In genomic region chr12:104494816-104495158, GRCh38 we compare ENCODE assay signal across 8 cellular contexts. TPM values are rescaled to one million over a fixed set of nuclear protein-coding genes. Genes with fewer than 3 reads are reported as not detected.
DNase-seq lines count a peak whose midpoint lies in the region; ATAC-seq, FAIRE-seq and TF ChIP-seq lines count a peak whose summit lies in the region.

No MANE protein-coding gene starts in this region.

- TF ChIP-seq POLR2A in GM12878 (IDR thresholded peaks at IDR 0.05; ENCODE audit: low read depth, low read length) = no peak

- H3K4me2 ChIP-seq in GM12878 (ENCODE audit: control insufficient read depth, insufficient read depth) (peak overlapping the region; percentile 82), skeletal muscle satellite cell (ENCODE audit: low read length) (peak overlapping the region; percentile 76)

- H3K9me3 ChIP-seq in GM12878 (replicated peaks; ENCODE audit: control insufficient read depth, insufficient read depth, low read length) (no peaks in the 10 kb centered on the region), skeletal muscle satellite cell (replicated peaks; ENCODE audit: low read length) (no peaks in the 10 kb centered on the region)

- POLR2A ChIA-PET in GM12878 (lab: Charles Lee) = interaction anchor here (1.1 to 1.8 kb wide), 9 partner anchors 13 to 42 kb away, joined by 3 to 8 read pairs (median 4); no protein-coding TSS in a partner anchor

- H3K36me3 ChIP-seq in GM12878 (ENCODE audit: control insufficient read depth in 2 of 2, insufficient read depth in 2 of 2, low read length in 1 of 2) = peaks cover 0 to 2% of the 10 kb centered on the region in 2 experiments; a peak in 1 of 4 replicates
- no peaks in the 10 kb centered on the region for H3K36me3 ChIP-seq in skeletal muscle satellite cell (ENCODE audit: insufficient read depth, low read length)

- SMC1A ChIA-PET in GM12878 (lab: Charles Lee; ENCODE audit: uncharacterized antibody, unreplicated experiment) = interaction anchor here (0.7 to 6.1 kb wide), 17 partner anchors 11 to 558 kb away, joined by 3 to 51 read pairs (median 4); no protein-coding TSS in a partner anchor

- H3K9ac ChIP-seq in GM12878 (ENCODE audit: control insufficient read depth, insufficient read depth, low read length) (peak overlapping the region; percentile 35), skeletal muscle satellite cell (ENCODE audit: low read depth, low read length) (peak overlapping the region; percentile 44)

- TF ChIP-seq RAD21 in GM12878 (IDR thresholded peaks at IDR 0.05; ENCODE audit: insufficient read depth, low read depth, low read length) = no peak

- ATAC-seq in GM18909 (IDR thresholded peaks at IDR 0.05; ENCODE audit: poor library complexity, unreplicated experiment) (peak; percentile 28), HG03066 (IDR thresholded peaks at IDR 0.05; ENCODE audit: low read depth, unreplicated experiment) (peak; percentile 54), GM12878 (peak; percentile 70), HG02571 (IDR thresholded peaks at IDR 0.05; ENCODE audit: unreplicated experiment) (no peak)

- peak; percentile 47 for DNase-seq in GM12878 (ENCODE audit: low read depth, low spot score)
- DNase-seq in NCI-H774 (lab: John Stamatoyannopoulos, UW) = no peak
- no peak for DNase-seq in GM19238 (ENCODE audit: insufficient read length, low spot score)
- no peak for DNase-seq in DMS153 (lab: John Stamatoyannopoulos, UW)

- peaks cover 61% of the 10 kb centered on the region for H3K79me2 ChIP-seq in GM12878 (ENCODE audit: control insufficient read depth, insufficient read depth, low read length)

- H2AFZ ChIP-seq in GM12878 (ENCODE audit: control insufficient read depth, low read depth, low read length) = peak overlapping the region; percentile 38

- H3K4me3 ChIP-seq in GM12878 = peak overlapping the region; percentile 57; the same call in 1 of the 2 replicates
- peak overlapping the region; percentile 48 for H3K4me3 ChIP-seq in skeletal muscle satellite cell (ENCODE audit: low read length)

- peak overlapping the region; percentile 83 for H3K27ac ChIP-seq in GM12878 (ENCODE audit: control insufficient read depth, insufficient read depth)

- no peaks in the 10 kb centered on the region for H4K20me1 ChIP-seq in GM12878 (ENCODE audit: control insufficient read depth, insufficient read depth)

- H3K4me1 ChIP-seq in GM12878 (ENCODE audit: control insufficient read depth, insufficient read depth, low read length) (peaks cover 52% of the 10 kb centered on the region), skeletal muscle satellite cell (ENCODE audit: control insufficient read depth, insufficient read depth, low read length) (peaks cover 31% of the 10 kb centered on the region)

- intact Hi-C loops in GM12878 (cut with micrococcal nuclease; ENCODE audit: unreplicated experiment) = loop anchor here (1.0 kb wide), 1 partner anchor 38 kb away; the partner anchor contains the start of gene CHST11

- BruUV-seq in GM12878 (replicated peaks; lab: Mats Ljungman, UMichigan) = no TSS peak

- in situ Hi-C loops in GM12878 (cut with MboI) = no loop called here

- no peak for TF ChIP-seq CTCF in GM12878 (IDR thresholded peaks at IDR 0.05 in 2 of 3, conservative IDR thresholded peaks at IDR 0.05 in 1 of 3; ENCODE audit: control insufficient read depth in 2 of 3, extremely low read depth in 1 of 3, insufficient read depth in 1 of 3, low read depth in 3 of 3, low read length in 3 of 3)

- FAIRE-seq in GM12878 (lab: Jason Lieb, UNC) = peak; percentile 31

- H3K27me3 ChIP-seq in GM12878 (replicated peaks in 1 of 2; ENCODE audit: control insufficient read depth in 2 of 2, insufficient read depth in 2 of 2, low read length in 1 of 2) = no peaks in the 10 kb centered on the region
- no peaks in the 10 kb centered on the region for H3K27me3 ChIP-seq in skeletal muscle satellite cell (ENCODE audit: control insufficient read depth, insufficient read depth, low read length)

- no peak; a peak in 1 of 4 replicates for TF ChIP-seq EP300 in GM12878 (IDR thresholded peaks at IDR 0.05; ENCODE audit: borderline replicate concordance in 1 of 2, control insufficient read depth in 1 of 2, low read depth in 2 of 2, low read length in 2 of 2)

- CTCF ChIA-PET in GM12878 (lab: Yijun Ruan, JAX) = interaction anchor here (0.7 to 2.2 kb wide), 11 partner anchors 12 to 277 kb away, joined by 3 to 8 read pairs (median 4); no protein-coding TSS in a partner anchor

- RAD21 ChIA-PET in GM12878 (lab: Charles Lee; ENCODE audit: unreplicated experiment) = interaction anchor here (0.8 to 4.5 kb wide), 18 partner anchors 8 to 201 kb away, joined by 3 to 47 read pairs (median 5); partner anchors contain the start of gene CHST11

- 11% methylated on average over 5 of the region's 5 CpGs for WGBS in GM12878 (ENCODE audit: insufficient coverage, insufficient replicate concordance, low lambda C conversion rate, missing lambda C conversion rate)

TF ChIP-seq in GM12878, 131 proteins besides CTCF, POLR2A, EP300 and RAD21 (continues in another document):
- TF ChIP-seq NR2C1 (IDR thresholded peaks at IDR 0.05) (no peak), SREBF1 (IDR thresholded peaks at IDR 0.05; ENCODE audit: low read length) (no peak), IKZF2 (IDR thresholded peaks at IDR 0.05) (peak in 1 of 2 experiments; percentile 49; a peak in 1 of 4 replicates), SPI1 (IDR thresholded peaks at IDR 0.05; ENCODE audit: borderline replicate concordance, insufficient read depth, low read depth, low read length) (no peak), BCL3 (IDR thresholded peaks at IDR 0.05; ENCODE audit: borderline replicate concordance, insufficient read depth, low read depth, low read length, poor library complexity, severe bottlenecking) (peak; percentile 2), GABPA (IDR thresholded peaks at IDR 0.05; ENCODE audit: low read depth) (no peak), USF1 (IDR thresholded peaks at IDR 0.05; ENCODE audit: borderline replicate concordance, extremely low read length, insufficient read depth, low read depth, low read length) (no peak), STAT3 (IDR thresholded peaks at IDR 0.05; ENCODE audit: low read depth, low read length) (0 out of 2 replicates have a peak, but pooled peaks have one; percentile 9), IRF3 (IDR thresholded peaks at IDR 0.05) (no peak), NFIC (IDR thresholded peaks at IDR 0.05; ENCODE audit: low read depth, low read length) (no peak), TCF12 (IDR thresholded peaks at IDR 0.05; ENCODE audit: low read depth, low read length) (no peak), PAX8 (IDR thresholded peaks at IDR 0.05) (no peak), TBL1XR1 (IDR thresholded peaks at IDR 0.05; ENCODE audit: low read depth, low read length) (no peak), SMARCA5 (IDR thresholded peaks at IDR 0.05) (no peak), JUNB (IDR thresholded peaks at IDR 0.05) (peak; percentile 29; the same call in 1 of the 2 replicates), CREM (IDR thresholded peaks at IDR 0.05; ENCODE audit: low read depth) (peak; percentile 2; the same call in 1 of the 2 replicates), EZH2 (IDR thresholded peaks at IDR 0.05; ENCODE audit: borderline replicate concordance, control insufficient read depth, low read depth, low read length) (no peak), HDGF (IDR thresholded peaks at IDR 0.05) (0 out of 2 replicates have a peak, but pooled peaks have one; percentile 48)

RNA-seq across cellular contexts. Expression of gene CHST11, which starts 38.0 kb away (rescaled TPM):
- 76.7 and 93.6 TPM in 2 replicates for total RNA-seq in GM12878 (2013; cell fraction: nucleolus; rRNA removed)
- total RNA-seq in GM12878 (2014; rRNA removed) = 19.9 and 23.8 TPM in 2 replicates
- 12.3 and 13.0 TPM in 2 replicates for total RNA-seq in GM12878 (2014; rRNA removed; fragmentation: Illumina TruSeq; extraction: Trizol)
- total RNA-seq in GM12878 (2021) = 34.8 and 38.1 TPM in 2 replicates
- polyA plus RNA-seq in GM12878 (2011; ENCODE audit: low read depth) = 6.0 TPM
- polyA plus RNA-seq in GM12878 (2011; rRNA removed) = 20.0 and 25.7 TPM in 2 replicates
- 46.8 and 64.2 TPM in 2 replicates for polyA plus RNA-seq in GM12878 (2011; cell fraction: cytosol; rRNA removed)
- polyA plus RNA-seq in GM12878 (2011; cell fraction: nucleus; rRNA removed) = 21.6 and 29.7 TPM in 2 replicates
- 11.8 and 12.6 TPM in 2 replicates for polyA plus RNA-seq in GM12878 (2012)
- polyA plus RNA-seq in GM12878 (2014; fragmentation: Illumina TruSeq; extraction: Trizol) = 12.5 and 13.4 TPM in 2 replicates
- 1 to 10 TPM; 1.9 to 2.5 TPM for polyA plus RNA-seq in GM12878 (2014; fragmentation: Nextera tagmentation; extraction: Ambion mirVana)
- polyA plus RNA-seq in GM12878 (2014; rRNA removed) = 11.3 and 23.1 TPM in 2 replicates
- 10 to 100 TPM; 20.9 to 24.6 TPM for polyA plus RNA-seq in GM12878 (2016; fragmentation: Nextera tagmentation; extraction: Ambion mirVana)
- polyA minus RNA-seq in GM12878 (2011; rRNA and poly(A)+ RNA removed) = 36.6 and 44.7 TPM in 2 replicates
- polyA minus RNA-seq in GM12878 (2011; cell fraction: cytosol; rRNA and poly(A)+ RNA removed) = 11.2 and 11.3 TPM in 2 replicates
- polyA minus RNA-seq in GM12878 (2011; cell fraction: nucleus; rRNA and poly(A)+ RNA removed) = 25.5 and 48.1 TPM in 2 replicates
- total RNA-seq in skeletal muscle satellite cell (2012; rRNA removed) = 17.3 and 18.3 TPM in 2 replicates
